Comparison of ENCODE assay signal across 1 cellular context in the genomic region with DNA sequence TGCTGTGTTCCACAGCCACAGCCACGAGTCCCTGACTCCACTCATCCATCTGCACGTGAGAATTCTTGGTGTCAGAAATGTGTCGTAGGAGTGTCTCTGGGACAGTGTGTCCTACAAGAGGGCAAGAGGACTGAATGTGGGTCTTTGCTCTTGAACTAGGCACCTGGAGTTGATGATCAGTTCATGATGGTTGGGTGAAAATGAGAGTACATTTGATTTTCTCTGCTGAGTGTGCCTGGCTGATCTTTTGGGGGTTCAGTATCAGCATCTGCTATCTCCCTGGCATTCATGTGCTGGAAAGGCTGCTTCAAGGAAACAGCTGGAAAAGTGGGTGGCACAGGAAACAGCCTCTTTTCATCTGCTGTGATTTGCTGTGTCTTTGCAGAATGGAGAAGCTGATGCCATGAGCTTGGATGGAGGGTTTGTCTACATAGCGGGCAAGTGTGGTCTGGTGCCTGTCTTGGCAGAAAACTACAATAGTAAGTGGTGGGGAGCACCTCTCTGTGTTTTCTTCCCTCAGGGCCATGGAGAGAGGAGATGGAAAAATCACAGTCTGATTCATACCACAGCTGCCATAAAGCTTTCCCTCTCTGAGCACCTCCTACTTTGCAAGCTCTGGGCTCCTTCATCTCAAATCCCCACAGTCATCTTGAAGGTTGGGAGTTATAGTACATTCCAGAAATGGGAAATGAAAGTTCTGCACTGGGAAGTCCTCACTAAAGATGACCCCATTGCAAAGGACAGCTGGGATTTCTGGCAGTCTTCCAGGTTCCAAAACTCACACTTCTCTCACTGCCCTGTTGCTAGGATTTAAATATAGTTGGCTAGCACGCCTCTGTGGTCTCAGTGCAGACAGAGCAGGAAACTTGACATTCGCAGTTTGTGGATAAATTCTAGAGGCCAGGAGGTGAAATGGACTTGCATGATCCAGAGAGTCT.
TF ChIP-seq lines count a peak whose summit lies in the region.

No MANE protein-coding gene starts in this region.

TF ChIP-seq in WTC11, 78 proteins besides CTCF, POLR2A, EP300 and RAD21 (continued from another document):
- TF ChIP-seq, protein P1, sequence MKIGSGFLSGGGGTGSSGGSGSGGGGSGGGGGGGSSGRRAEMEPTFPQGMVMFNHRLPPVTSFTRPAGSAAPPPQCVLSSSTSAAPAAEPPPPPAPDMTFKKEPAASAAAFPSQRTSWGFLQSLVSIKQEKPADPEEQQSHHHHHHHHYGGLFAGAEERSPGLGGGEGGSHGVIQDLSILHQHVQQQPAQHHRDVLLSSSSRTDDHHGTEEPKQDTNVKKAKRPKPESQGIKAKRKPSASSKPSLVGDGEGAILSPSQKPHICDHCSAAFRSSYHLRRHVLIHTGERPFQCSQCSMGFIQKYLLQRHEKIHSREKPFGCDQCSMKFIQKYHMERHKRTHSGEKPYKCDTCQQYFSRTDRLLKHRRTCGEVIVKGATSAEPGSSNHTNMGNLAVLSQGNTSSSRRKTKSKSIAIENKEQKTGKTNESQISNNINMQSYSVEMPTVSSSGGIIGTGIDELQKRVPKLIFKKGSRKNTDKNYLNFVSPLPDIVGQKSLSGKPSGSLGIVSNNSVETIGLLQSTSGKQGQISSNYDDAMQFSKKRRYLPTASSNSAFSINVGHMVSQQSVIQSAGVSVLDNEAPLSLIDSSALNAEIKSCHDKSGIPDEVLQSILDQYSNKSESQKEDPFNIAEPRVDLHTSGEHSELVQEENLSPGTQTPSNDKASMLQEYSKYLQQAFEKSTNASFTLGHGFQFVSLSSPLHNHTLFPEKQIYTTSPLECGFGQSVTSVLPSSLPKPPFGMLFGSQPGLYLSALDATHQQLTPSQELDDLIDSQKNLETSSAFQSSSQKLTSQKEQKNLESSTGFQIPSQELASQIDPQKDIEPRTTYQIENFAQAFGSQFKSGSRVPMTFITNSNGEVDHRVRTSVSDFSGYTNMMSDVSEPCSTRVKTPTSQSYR (CRISPR knock-in tag; IDR thresholded peaks at IDR 0.05), result no peak
